8 cellular contexts compared by ENCODE assay signal in genomic region chr1:145891587-145892485, GRCh38. TPM values are rescaled to one million over a fixed set of nuclear protein-coding genes. Genes with fewer than 3 reads are reported as not detected.
DNase-seq lines count a peak whose midpoint lies in the region; ATAC-seq and TF ChIP-seq lines count a peak whose summit lies in the region.

No MANE protein-coding gene starts in this region.

- peaks cover 0 to 16% (median 2%) of the 10 kb centered on the region in 4 donors for H3K4me1 ChIP-seq in Peyer's patch

- no peaks in the 10 kb centered on the region for H3K27me3 Mint-ChIP-seq in naive B cell
- no peaks in the 10 kb centered on the region for H3K27me3 Mint-ChIP-seq in stimulated activated naive CD8-positive, alpha-beta T cell treated with anti-CD3 and anti-CD28 coated beads, Interleukin-15, amount 100 ng/mL, for 72 hours

- H3K4me1 Mint-ChIP-seq in naive B cell, result peaks cover 0 to 1% (median 0%) of the 10 kb centered on the region in 3 donors
- no peaks in the 10 kb centered on the region for H3K4me1 Mint-ChIP-seq in stimulated activated naive CD8-positive, alpha-beta T cell treated with anti-CD3 and anti-CD28 coated beads, Interleukin-15, amount 100 ng/mL, for 72 hours

- no peaks in the 10 kb centered on the region for H3K27me3 ChIP-seq in Peyer's patch

- peak overlapping the region; percentile 19 to 82 (median 72) for H3K27ac ChIP-seq in Peyer's patch

- TF ChIP-seq CTCF in Peyer's patch (IDR thresholded peaks at IDR 0.05) (peak; percentile 66 to 97 (median 90)), fibroblast of pulmonary artery (IDR thresholded peaks at IDR 0.05; ENCODE audit: low read length, missing control alignments) (peak; percentile 91)

- no peaks in the 10 kb centered on the region for H3K36me3 Mint-ChIP-seq in naive B cell

- H3K4me3 Mint-ChIP-seq in naive B cell, result no peak overlapping the region
- H3K4me3 Mint-ChIP-seq in stimulated activated naive CD8-positive, alpha-beta T cell treated with anti-CD3 and anti-CD28 coated beads, Interleukin-15, amount 100 ng/mL, for 72 hours, result no peak overlapping the region

- H3K9me3 Mint-ChIP-seq in naive B cell, result no peaks in the 10 kb centered on the region
- no peaks in the 10 kb centered on the region for H3K9me3 Mint-ChIP-seq in stimulated activated naive CD8-positive, alpha-beta T cell treated with anti-CD3 and anti-CD28 coated beads, Interleukin-15, amount 100 ng/mL, for 72 hours

- H3K36me3 ChIP-seq in Peyer's patch, result no peaks in the 10 kb centered on the region

- DNase-seq in DMS79 treated with DMSO at 0.1 percent for 48 hours (lab: John Stamatoyannopoulos, UW) (peak; percentile 98), Kasumi-1 (lab: John Stamatoyannopoulos, UW) (peak; percentile 82 to 84), Peyer's patch (peak; percentile 69 to 95 (median 92)), fibroblast of pulmonary artery (ENCODE audit: low read depth) (peak; percentile 100), naive B cell (peak; percentile 30)
- DNase-seq in activated T-helper 9 cell treated with anti-CD3 and anti-CD28 coated beads, Interleukin-2, amount 50 U/mL, for 16 hours (ENCODE audit: low read depth), result peak; percentile 20
- DNase-seq in stimulated activated naive CD8-positive, alpha-beta T cell treated with anti-CD3 and anti-CD28 coated beads, Interleukin-15, amount 100 ng/mL, for 72 hours, result peak; percentile 43 to 52

- peak overlapping the region in 1 of 4 donors; percentile 6 for H3K4me3 ChIP-seq in Peyer's patch
- H3K4me3 ChIP-seq in fibroblast of pulmonary artery (replicated peaks; ENCODE audit: low read depth, low read length), result no peak overlapping the region

- TF ChIP-seq POLR2A in Peyer's patch (IDR thresholded peaks at IDR 0.05), result peak in 1 of 2 donors; percentile 13

- no peaks in the 10 kb centered on the region for H3K9me3 ChIP-seq in Peyer's patch

- peak overlapping the region in 1 of 6 donors; percentile 72 for H3K27ac Mint-ChIP-seq in naive B cell
- H3K27ac Mint-ChIP-seq in stimulated activated naive CD8-positive, alpha-beta T cell treated with anti-CD3 and anti-CD28 coated beads, Interleukin-15, amount 100 ng/mL, for 72 hours, result no peak overlapping the region

- peak; percentile 34 to 72 for ATAC-seq in naive B cell (ENCODE audit: low read depth in 2 of 2)
- peak; percentile 81 for ATAC-seq in stimulated activated naive CD8-positive, alpha-beta T cell treated with anti-CD3 and anti-CD28 coated beads, Interleukin-15, amount 100 ng/mL, for 72 hours
- ATAC-seq in HG03460 (IDR thresholded peaks at IDR 0.05; ENCODE audit: unreplicated experiment), result no peak

RNA-seq across cellular contexts. Expression of gene ANKRD35, which starts 6.2 kb away (rescaled TPM):
- total RNA-seq in Peyer's patch, result 1 to 10 TPM in 2 of 4 donors, under 1 TPM in 1, not detected in 1; 0.85 to 7.4 (median 1.2) TPM
- not detected for polyA plus RNA-seq in naive B cell (ENCODE audit: low read depth in 6 of 6)

RNA-seq across cellular contexts. Expression of gene ITGA10, which starts 18.0 kb away (rescaled TPM):
- 10 to 100 TPM in 3 of 4 donors, 1 to 10 TPM in 1; 4.2 to 23.9 (median 22.9) TPM for total RNA-seq in Peyer's patch
- polyA plus RNA-seq in naive B cell (ENCODE audit: low read depth in 6 of 6), result under 1 TPM in 1 of 6 donors, not detected in 5; 0.20 TPM

RNA-seq across cellular contexts. Expression of gene PEX11B, which starts 26.7 kb away (rescaled TPM):
- total RNA-seq in Peyer's patch, result 10 to 100 TPM; 21.5 to 33.8 (median 27.1) TPM
- 10 to 100 TPM; 37.9 to 50.8 (median 49.6) TPM for polyA plus RNA-seq in naive B cell (ENCODE audit: low read depth in 6 of 6)

RNA-seq across cellular contexts. Expression of gene PIAS3, which starts 33.0 kb away (rescaled TPM):
- 10 to 100 TPM in 3 of 4 donors, 1 to 10 TPM in 1; 8.9 to 35.5 (median 17.2) TPM for total RNA-seq in Peyer's patch
- polyA plus RNA-seq in naive B cell (ENCODE audit: low read depth in 6 of 6), result 10 to 100 TPM in 3 of 6 donors, 1 to 10 TPM in 3; 9.2 to 17.0 (median 10.9) TPM

RNA-seq across cellular contexts. Expression of gene RBM8A, which starts 35.4 kb away (rescaled TPM):
- total RNA-seq in Peyer's patch, result 100 to 1,000 TPM in 1 of 4 donors, 10 to 100 TPM in 3; 47.6 to 105 (median 57.0) TPM
- 100 to 1,000 TPM; 140 to 220 (median 158) TPM for polyA plus RNA-seq in naive B cell (ENCODE audit: low read depth in 6 of 6)

Comparison
In these comparisons a context has a peak if more than half of its experiments do, and no peak if none do; other contexts are left out.
1. DNase-seq: peak in every context shown above with its lines; median percentile 100 in fibroblast of pulmonary artery; 98 in DMS79 treated with DMSO at 0.1 percent for 48 hours; 92 in Peyer's patch; 83 in Kasumi-1; 48 in stimulated activated naive CD8-positive, alpha-beta T cell treated with anti-CD3 and anti-CD28 coated beads, Interleukin-15, amount 100 ng/mL, for 72 hours; 30 in naive B cell; 20 in activated T-helper 9 cell treated with anti-CD3 and anti-CD28 coated beads, Interleukin-2, amount 50 U/mL, for 16 hours.